ENCODE assay signal across 8 cellular contexts in genomic region chr2:96636772-96637171, GRCh38. TPM values are rescaled to one million over a fixed set of nuclear protein-coding genes. Genes with fewer than 3 reads are reported as not detected.
A peak's percentile ranks its signal among the peaks of the same experiment; 100 is the strongest.
DNase-seq lines count a peak whose midpoint lies in the region; ATAC-seq and TF ChIP-seq lines count a peak whose summit lies in the region.

No MANE protein-coding gene starts in this region.

- no peaks in the 10 kb centered on the region for H3F3A ChIP-seq in PC-3 (ENCODE audit: low read length, unreplicated experiment)

- H3K4me3 Mint-ChIP-seq in CD8-positive, alpha-beta T cell = peak overlapping the region; percentile 93
- H3K4me3 Mint-ChIP-seq in endodermal cell = peak overlapping the region; percentile 86
- H3K4me3 Mint-ChIP-seq in neural crest cell = peak overlapping the region; percentile 98

- peak overlapping the region; percentile 71 for H3K4me3 ChIP-seq in CD8-positive, alpha-beta T cell (ENCODE audit: low read depth, low read length)
- H3K4me3 ChIP-seq in PC-3 (ENCODE audit: low read length) (peak overlapping the region; percentile 77), endodermal cell (ENCODE audit: low read length) (peak overlapping the region; percentile 98)

- ATAC-seq in CD8-positive, alpha-beta T cell = no peak
- ATAC-seq in PC-3 (peak; percentile 8; the same call in 1 of the 2 replicates), HG03378 (IDR thresholded peaks at IDR 0.05; ENCODE audit: unreplicated experiment) (no peak), GM18519 (IDR thresholded peaks at IDR 0.05; ENCODE audit: low FRiP score, unreplicated experiment) (no peak), HG03469 (IDR thresholded peaks at IDR 0.05; ENCODE audit: unreplicated experiment) (no peak)

- peaks cover 24% of the 10 kb centered on the region for H3K4me1 ChIP-seq in CD8-positive, alpha-beta T cell (ENCODE audit: insufficient read depth, low read length)
- H3K4me1 ChIP-seq in PC-3 (ENCODE audit: insufficient read depth, low read length) (peaks cover 29% of the 10 kb centered on the region), endodermal cell (ENCODE audit: control insufficient read depth, insufficient read depth, low read length) (peaks cover 7% of the 10 kb centered on the region)

- no peaks in the 10 kb centered on the region for H3K9me3 ChIP-seq in CD8-positive, alpha-beta T cell (ENCODE audit: low read length)
- H3K9me3 ChIP-seq in PC-3 (ENCODE audit: low read length) (no peaks in the 10 kb centered on the region), endodermal cell (ENCODE audit: control insufficient read depth, low read length) (no peaks in the 10 kb centered on the region)

- H3K9me2 ChIP-seq in PC-3 (replicated peaks; ENCODE audit: low read length) = no peaks in the 10 kb centered on the region

- H3K4me1 Mint-ChIP-seq in CD8-positive, alpha-beta T cell (ENCODE audit: low read depth) = peaks cover 39% of the 10 kb centered on the region
- H3K4me1 Mint-ChIP-seq in endodermal cell (peaks cover 15% of the 10 kb centered on the region), neural crest cell (peaks cover 43% of the 10 kb centered on the region)

- H3K27ac Mint-ChIP-seq in CD8-positive, alpha-beta T cell = peak overlapping the region; percentile 96
- H3K27ac Mint-ChIP-seq in endodermal cell = no peak overlapping the region
- no peak overlapping the region for H3K27ac Mint-ChIP-seq in neural crest cell (ENCODE audit: unreplicated experiment)

- H3K27me3 ChIP-seq in CD8-positive, alpha-beta T cell (ENCODE audit: insufficient read depth, low read length) = no peaks in the 10 kb centered on the region
- no peaks in the 10 kb centered on the region for H3K27me3 ChIP-seq in PC-3 (ENCODE audit: low read length)
- no peaks in the 10 kb centered on the region for H3K27me3 ChIP-seq in endodermal cell (ENCODE audit: control insufficient read depth, insufficient read depth, low read length, poor library complexity, severe bottlenecking)

- intact Hi-C loops in CD8-positive, alpha-beta T cell (cut with DNase I, micrococcal nuclease) = loop anchor here (1.0 to 5.0 kb wide), 7 partner anchors 104 to 476 kb away; partner anchors contain the start of genes ANKRD36 (in 1 of the 2), CIAO1 (in 1 of the 2), CNNM3 (in 1 of the 2) and SNRNP200 (in 1 of the 2)
- intact Hi-C loops in PC-3 (cut with micrococcal nuclease) = loop anchor here (5.0 kb wide), 2 partner anchors 126 to 166 kb away; partner anchors contain the start of gene CNNM4

- no peaks in the 10 kb centered on the region for H3K36me3 ChIP-seq in CD8-positive, alpha-beta T cell (ENCODE audit: insufficient read depth, low read length)
- H3K36me3 ChIP-seq in PC-3 (ENCODE audit: low read depth, low read length) (peaks cover 6% of the 10 kb centered on the region; the same call in 1 of the 2 replicates), endodermal cell (ENCODE audit: control insufficient read depth, insufficient read depth, low read length) (peaks cover 35% of the 10 kb centered on the region)

- 87 to 90% methylated on average over 6 to 10 of the region's 10 CpGs for WGBS in endodermal cell (ENCODE audit: insufficient coverage in 1 of 2, insufficient read length in 1 of 2), 2 experiments

- H3K36me3 Mint-ChIP-seq in CD8-positive, alpha-beta T cell = peaks cover 43% of the 10 kb centered on the region
- H3K36me3 Mint-ChIP-seq in endodermal cell (ENCODE audit: low read depth) (peaks cover 18% of the 10 kb centered on the region), neural crest cell (ENCODE audit: low read depth) (peaks cover 3% of the 10 kb centered on the region)

- H3K9me3 Mint-ChIP-seq in CD8-positive, alpha-beta T cell = no peaks in the 10 kb centered on the region
- no peaks in the 10 kb centered on the region for H3K9me3 Mint-ChIP-seq in endodermal cell
- peaks cover 2% of the 10 kb centered on the region for H3K9me3 Mint-ChIP-seq in neural crest cell

- peak overlapping the region; percentile 83 for H3K27ac ChIP-seq in CD8-positive, alpha-beta T cell (ENCODE audit: low read depth, low read length)
- H3K27ac ChIP-seq in PC-3 (ENCODE audit: low read length) (peak overlapping the region; percentile 77), endodermal cell (ENCODE audit: low read depth, low read length) (no peak overlapping the region)

- CTCF ChIA-PET in CD8-positive, alpha-beta T cell (lab: Charles Lee) = interaction anchor here (1.0 to 1.4 kb wide), 2 partner anchors 125 to 221 kb away, joined by 3 to 4 read pairs; partner anchors contain the start of genes ANKRD39 and CNNM4
- CTCF ChIA-PET in PC-3 (lab: Charles Lee) = no interaction called here

- no peak for DNase-seq in CD8-positive, alpha-beta T cell
- peak; percentile 16 for DNase-seq in PC-3
- no peak for DNase-seq in endodermal cell
- no peak for DNase-seq in neural crest cell (ENCODE audit: low read depth, low spot score)
- no peak for DNase-seq in RPMI8226

- peak overlapping the region; percentile 98 for H3K4me2 ChIP-seq in PC-3 (ENCODE audit: low read length)

- H3K9ac ChIP-seq in PC-3 (ENCODE audit: low read length) (peak overlapping the region; percentile 89), endodermal cell (ENCODE audit: extremely low read depth, low read length, poor library complexity, severe bottlenecking) (peak overlapping the region; percentile 74)

- POLR2A ChIA-PET in CD8-positive, alpha-beta T cell (lab: Charles Lee) = interaction anchor here (1.4 to 2.0 kb wide), 5 partner anchors 9 to 179 kb away, joined by 3 to 7 read pairs (median 5); partner anchors contain the start of gene CNNM3
- POLR2A ChIA-PET in PC-3 (lab: Charles Lee; ENCODE audit: unreplicated experiment) = interaction anchor here (0.6 to 1.1 kb wide), 2 partner anchors 44 to 137 kb away, joined by 5 to 6 read pairs; no protein-coding TSS in a partner anchor

- no peak for TF ChIP-seq CTCF in CD8-positive, alpha-beta T cell (IDR thresholded peaks at IDR 0.05)
- no peak for TF ChIP-seq CTCF in PC-3 (conservative IDR thresholded peaks at IDR 0.05; ENCODE audit: low read depth, low read length)
- no peak for TF ChIP-seq CTCF in endodermal cell (conservative IDR thresholded peaks at IDR 0.05)
- no peak for TF ChIP-seq CTCF in neural crest cell (conservative IDR thresholded peaks at IDR 0.05)

- TSS peak; percentile 28 for BruUV-seq in PC-3 (replicated peaks; lab: Mats Ljungman, UMichigan)

- 0 out of 2 replicates have a peak, but pooled peaks cover 5% of the 10 kb centered on the region for H4K20me1 ChIP-seq in PC-3 (ENCODE audit: low read length)

- peaks cover 2% of the 10 kb centered on the region for H3K27me3 Mint-ChIP-seq in CD8-positive, alpha-beta T cell (ENCODE audit: low read depth)
- H3K27me3 Mint-ChIP-seq in endodermal cell (ENCODE audit: insufficient read depth) = peaks cover 8% of the 10 kb centered on the region
- H3K27me3 Mint-ChIP-seq in neural crest cell (ENCODE audit: low read depth) = no peaks in the 10 kb centered on the region

- H3K79me2 ChIP-seq in PC-3 (ENCODE audit: low read length) = peaks cover 50% of the 10 kb centered on the region

- H2AFZ ChIP-seq in PC-3 (ENCODE audit: low read length) = no peak overlapping the region

RNA-seq across cellular contexts. Expression of gene KANSL3, which starts 1.3 kb away (rescaled TPM):
- total RNA-seq in CD8-positive, alpha-beta T cell = 10 to 100 TPM; 58.8 to 60.4 TPM
- 30.6 and 35.7 TPM in 2 replicates for total RNA-seq in PC-3 (2014; rRNA removed)
- 10 to 100 TPM; 34.8 to 42.3 TPM for total RNA-seq in endodermal cell
- 33.5 TPM for polyA plus RNA-seq in endodermal cell (2013, experiment 1 of 2)
- 31.2 TPM for polyA plus RNA-seq in endodermal cell (2013, experiment 2 of 2)
- 57.7 and 58.8 TPM in 2 replicates for total RNA-seq in neural crest cell

RNA-seq across cellular contexts. Expression of gene FER1L5, which starts 5.8 kb away (rescaled TPM):
- not detected for total RNA-seq in CD8-positive, alpha-beta T cell
- not detected in 2 replicates for total RNA-seq in PC-3 (2014; rRNA removed)
- 1 to 10 TPM in 1 of 2 donors, under 1 TPM in 1; 0.35 to 1.7 TPM for total RNA-seq in endodermal cell
- polyA plus RNA-seq in endodermal cell (2013, experiment 1 of 2) = 0.14 TPM
- polyA plus RNA-seq in endodermal cell (2013, experiment 2 of 2) = 0.17 TPM
- 0.57 and 0.89 TPM in 2 replicates for total RNA-seq in neural crest cell
